Comparison of ENCODE assay signal across 18 cellular contexts in the genomic region with DNA sequence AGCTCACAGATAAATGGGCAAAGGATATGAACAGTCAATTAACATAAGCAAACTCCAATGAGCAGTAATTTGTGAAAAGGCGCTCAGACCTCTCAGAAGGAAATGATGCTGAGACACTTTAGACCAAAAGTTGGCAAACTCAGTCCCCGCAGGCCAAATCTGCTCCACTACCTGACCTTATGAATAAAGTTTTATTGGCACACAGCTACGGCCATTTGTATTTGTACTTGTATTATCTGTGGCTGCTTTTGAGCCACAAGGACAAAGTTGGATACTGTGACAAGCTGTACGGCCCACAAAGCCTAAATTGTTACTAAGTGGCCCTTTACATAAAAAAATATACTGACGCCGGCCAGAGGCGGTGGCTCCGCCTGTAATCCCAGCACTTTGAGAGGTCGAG.
"Had no signal": no experiment of that assay in that cellular context is flagged by ENCODE, and none has a peak within 500 bp of the region (broad histone marks: within the 10 kb centered on the region; RNA-seq: fewer than 3 reads in every experiment).

No MANE protein-coding gene starts in this region.

- H3K27ac ChIP-seq: cardiac muscle cell, epithelial cell of prostate, heart right ventricle, tibial nerve had no signal

- ATAC-seq: heart right ventricle; left cardiac atrium; stimulated activated naive CD8-positive, alpha-beta T cell treated with anti-CD3 and anti-CD28 coated beads, Interleukin-15, Interleukin-2, amounts not matched to agents 100 U/mL and 50 U/mL, for 24 hours had no signal

- H3K36me3 ChIP-seq: cardiac muscle cell had no signal

- H3K27ac Mint-ChIP-seq: activated CD4-positive, alpha-beta memory T cell treated with anti-CD3 and anti-CD28 coated beads, Interleukin-2, amount 10 ng/mL, durations not matched to agents 7 days and 5 days; T-helper 1 cell treated with Interleukin-12 subunit alpha and Interleukin-12 subunit beta and Interleukin-4 antibody, amounts not matched to agents 30 μg/mL and 1 μg/mL, for 36 hours had no signal

- H3K4me3 Mint-ChIP-seq: activated CD4-positive, alpha-beta memory T cell treated with anti-CD3 and anti-CD28 coated beads, Interleukin-2, amount 10 ng/mL, durations not matched to agents 7 days and 5 days; activated naive CD8-positive, alpha-beta T cell treated with anti-CD3 and anti-CD28 coated beads, Interleukin-2, amount 10 ng/mL, durations not matched to agents 7 days and 5 days; neural crest cell; T-helper 1 cell treated with Interleukin-12 subunit alpha and Interleukin-12 subunit beta and Interleukin-4 antibody, amounts not matched to agents 30 μg/mL and 1 μg/mL, for 36 hours had no signal

- H3K27me3 Mint-ChIP-seq: activated CD4-positive, alpha-beta memory T cell treated with anti-CD3 and anti-CD28 coated beads, Interleukin-2, amount 10 ng/mL, durations not matched to agents 7 days and 5 days; activated naive CD8-positive, alpha-beta T cell treated with anti-CD3 and anti-CD28 coated beads, Interleukin-2, amount 10 ng/mL, durations not matched to agents 7 days and 5 days had no signal

- H3K4me3 ChIP-seq: cardiac muscle cell, heart right ventricle, spleen, tibial nerve had no signal

- H3K9me3 Mint-ChIP-seq: activated CD4-positive, alpha-beta memory T cell treated with anti-CD3 and anti-CD28 coated beads, Interleukin-2, amount 10 ng/mL, durations not matched to agents 7 days and 5 days; neural crest cell had no signal

- H3K27me3 ChIP-seq: cardiac muscle cell, heart right ventricle, spleen, tibial nerve had no signal

- DNase-seq: activated CD4-positive, alpha-beta memory T cell treated with anti-CD3 and anti-CD28 coated beads, Interleukin-2, amount 10 ng/mL, durations not matched to agents 7 days and 5 days; activated CD4-positive, alpha-beta T cell treated with anti-CD3 and anti-CD28 coated beads for 48 hours; activated naive CD4-positive, alpha-beta T cell; activated naive CD8-positive, alpha-beta T cell treated with anti-CD3 and anti-CD28 coated beads, Interleukin-2, amount 10 ng/mL, durations not matched to agents 7 days and 5 days; activated T-cell treated with anti-CD3 and anti-CD28 coated beads, Interleukin-2, amount 50 U/mL, for 1 hour; amygdala; heart right ventricle; islet precursor cell; left cardiac atrium; mesenchymal stem cell; spleen; stimulated activated CD4-positive, alpha-beta T cell treated with anti-CD3 and anti-CD28 coated beads, Interleukin-4, amount 100 ng/mL, for 1 hour; stimulated activated naive CD8-positive, alpha-beta T cell treated with anti-CD3 and anti-CD28 coated beads, Interleukin-15, Interleukin-2, amounts not matched to agents 100 U/mL and 50 U/mL, for 24 hours had no signal
